In genomic region chr1:28885472-28885877, GRCh38 we compare ENCODE assay signal across 8 cellular contexts. TPM values are rescaled to one million over a fixed set of nuclear protein-coding genes. Genes with fewer than 3 reads are reported as not detected.
A peak's percentile ranks its signal among the peaks of the same experiment; 100 is the strongest.
DNase-seq lines count a peak whose midpoint lies in the region; ATAC-seq and TF ChIP-seq lines count a peak whose summit lies in the region.

No MANE protein-coding gene starts in this region.

- no peaks in the 10 kb centered on the region for H3K9me3 Mint-ChIP-seq in immature natural killer cell

- H3K27me3 ChIP-seq in thyroid gland, result no peaks in the 10 kb centered on the region

- H3K36me3 Mint-ChIP-seq in immature natural killer cell, result no peaks in the 10 kb centered on the region

- peak overlapping the region; percentile 86 to 98 (median 95) for H3K27ac Mint-ChIP-seq in immature natural killer cell

- TF ChIP-seq CTCF in VCaP (conservative IDR thresholded peaks at IDR 0.05), result no peak
- TF ChIP-seq CTCF in thyroid gland (IDR thresholded peaks at IDR 0.05), result no peak

- peak; percentile 13 for DNase-seq in activated naive CD4-positive, alpha-beta T cell treated with Interleukin-2 at 50 U/mL for 16 hours
- DNase-seq in activated naive CD4-positive, alpha-beta T cell treated with anti-CD3 and anti-CD28 coated beads, Interleukin-2, amount 50 U/mL, for 16 hours, result no peak
- no peak for DNase-seq in immature natural killer cell
- DNase-seq in thyroid gland, result no peak
- no peak for DNase-seq in NCI-H2227 (lab: John Stamatoyannopoulos, UW; ENCODE audit: unreplicated experiment)
- no peak for DNase-seq in NOMO-1 treated with dmso at 0.1 percent for 144 hours (lab: John Stamatoyannopoulos, UW; ENCODE audit: unreplicated experiment)

- 78 to 79% methylated on average over 3 to 7 of the region's 7 CpGs for WGBS in thyroid gland, 2 donors

- intact Hi-C loops in thyroid gland (cut with DNase I), result no loop called here

- H3K4me3 Mint-ChIP-seq in immature natural killer cell, result peak overlapping the region in 2 of 5 donors; percentile 89 to 92

- no peaks in the 10 kb centered on the region for H3K36me3 ChIP-seq in thyroid gland

- peak overlapping the region; percentile 19; the same call in 1 of the 2 replicates for H3K27ac ChIP-seq in VCaP
- peak overlapping the region; percentile 36 to 84 (median 77) for H3K27ac ChIP-seq in thyroid gland

- H3K27me3 Mint-ChIP-seq in immature natural killer cell (ENCODE audit: low read depth in 3 of 3), result peaks cover 8 to 14% (median 11%) of the 10 kb centered on the region in 3 donors

- peaks cover 47 to 73% of the 10 kb centered on the region in 2 donors for H3K4me1 Mint-ChIP-seq in immature natural killer cell

- H3K9me3 ChIP-seq in thyroid gland, result no peaks in the 10 kb centered on the region

- no peak for ATAC-seq in HG03520 (IDR thresholded peaks at IDR 0.05; ENCODE audit: unreplicated experiment)

- no peak for TF ChIP-seq POLR2A in thyroid gland (IDR thresholded peaks at IDR 0.05)

- H3K4me1 ChIP-seq in thyroid gland, result peaks cover 20 to 42% of the 10 kb centered on the region in 2 donors

- H3K4me3 ChIP-seq in thyroid gland (replicated peaks in 1 of 3), result no peak overlapping the region

RNA-seq across cellular contexts. Expression of gene EPB41, which starts 28.9 kb away (rescaled TPM):
- 10 to 100 TPM; 39.7 to 88.9 (median 59.4) TPM for polyA plus RNA-seq in immature natural killer cell
- total RNA-seq in thyroid gland, result 100 to 1,000 TPM in 1 of 4 donors, 10 to 100 TPM in 3; 59.7 to 102 (median 80.2) TPM
